ENCODE assay signal across 9 cellular contexts in the genomic region with DNA sequence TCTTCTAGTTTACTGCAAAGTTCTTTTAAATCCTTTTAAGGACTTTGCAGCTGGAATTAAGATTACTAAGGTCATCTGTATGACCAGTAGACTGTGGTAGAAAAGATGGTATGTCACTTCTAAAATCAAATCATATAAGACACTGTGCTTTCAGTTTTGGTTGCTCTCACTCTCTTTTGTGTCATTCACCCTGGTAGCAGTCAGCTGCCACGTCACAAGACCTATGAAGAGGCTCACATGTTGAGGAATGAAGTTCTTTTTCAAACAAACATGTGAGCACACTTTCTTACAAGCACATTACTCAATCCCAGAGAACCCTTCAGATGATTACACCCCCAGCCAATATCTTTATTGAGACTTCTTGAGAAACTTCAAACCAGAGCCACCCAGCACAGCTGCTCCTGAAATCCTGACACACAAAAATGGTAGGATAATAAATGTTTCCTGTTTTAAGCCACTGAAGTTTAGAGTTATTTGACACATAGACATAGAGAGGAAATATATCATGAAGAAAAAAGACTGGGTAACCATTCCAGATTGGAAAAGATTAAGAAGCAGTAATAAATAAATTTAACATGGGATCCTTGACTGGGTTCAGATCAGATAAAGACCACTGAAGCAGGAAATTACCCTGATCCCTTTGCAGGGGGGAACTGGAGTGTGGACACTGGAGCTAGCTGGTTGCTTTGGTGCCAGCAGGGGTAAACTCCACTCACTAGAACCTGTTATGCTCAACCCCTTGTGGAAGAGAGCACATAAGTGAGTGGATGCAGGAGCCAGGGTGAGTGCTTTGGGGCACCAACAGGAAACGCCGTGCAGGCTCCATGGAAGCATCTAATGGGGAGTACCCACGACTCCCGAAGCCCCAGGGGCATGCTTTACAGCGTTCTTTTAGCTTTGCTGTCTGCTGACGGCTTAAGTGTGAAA.
DNase-seq lines count a peak whose midpoint lies in the region; ATAC-seq and TF ChIP-seq lines count a peak whose summit lies in the region.
"Had no signal": no experiment of that assay in that cellular context is flagged by ENCODE, and none has a peak within 500 bp of the region (broad histone marks: within the 10 kb centered on the region; RNA-seq: fewer than 3 reads in every experiment).

No MANE protein-coding gene starts in this region.

- peak; percentile 29 for DNase-seq in activated naive CD4-positive, alpha-beta T cell treated with anti-CD3 and anti-CD28 coated beads for 36 hours
- DNase-seq in activated naive CD4-positive, alpha-beta T cell treated with Interleukin-2 at 50 U/mL for 16 hours = no peak
- DNase-seq in upper lobe of left lung = peak in 1 of 2 donors; percentile 86
- no peak for DNase-seq in ovary
- no peak for DNase-seq in DMS 273 (lab: John Stamatoyannopoulos, UW; ENCODE audit: unreplicated experiment)
- DNase-seq in RPMI8226 = no peak

- no peaks in the 10 kb centered on the region for H3K9me3 Mint-ChIP-seq in activated naive CD4-positive, alpha-beta T cell treated with anti-CD3 and anti-CD28 coated beads for 36 hours

- peaks cover 7% of the 10 kb centered on the region for H3K4me1 Mint-ChIP-seq in activated naive CD4-positive, alpha-beta T cell treated with anti-CD3 and anti-CD28 coated beads for 36 hours (ENCODE audit: low read depth)

- H3K27me3 ChIP-seq in upper lobe of left lung = no peaks in the 10 kb centered on the region
- no peaks in the 10 kb centered on the region for H3K27me3 ChIP-seq in ovary
- H3K27me3 ChIP-seq: right atrium auricular region had no signal

- H3K4me1 ChIP-seq in upper lobe of left lung = peaks cover 0 to 8% (median 2%) of the 10 kb centered on the region in 4 donors
- H3K4me1 ChIP-seq in ovary (ENCODE audit: insufficient read depth) = no peaks in the 10 kb centered on the region
- H3K4me1 ChIP-seq: right atrium auricular region had no signal

- no peaks in the 10 kb centered on the region for H3K9me3 ChIP-seq in upper lobe of left lung
- H3K9me3 ChIP-seq in ovary = no peaks in the 10 kb centered on the region
- H3K9me3 ChIP-seq: right atrium auricular region had no signal

- H3K4me3 Mint-ChIP-seq in activated naive CD4-positive, alpha-beta T cell treated with anti-CD3 and anti-CD28 coated beads for 36 hours = no peak overlapping the region

- TF ChIP-seq POLR2A in upper lobe of left lung (IDR thresholded peaks at IDR 0.05) (peak in 1 of 4 donors; percentile 13), ovary (IDR thresholded peaks at IDR 0.05) (no peak)

- H3K27me3 Mint-ChIP-seq in activated naive CD4-positive, alpha-beta T cell treated with anti-CD3 and anti-CD28 coated beads for 36 hours (ENCODE audit: low read depth) = no peaks in the 10 kb centered on the region

- H3K36me3 ChIP-seq in upper lobe of left lung (no peaks in the 10 kb centered on the region), ovary (no peaks in the 10 kb centered on the region)
- H3K36me3 ChIP-seq: right atrium auricular region had no signal

- intact Hi-C loops in activated naive CD4-positive, alpha-beta T cell treated with anti-CD3 and anti-CD28 coated beads for 36 hours (cut with micrococcal nuclease) = loop anchor here (2.0 kb wide), 1 partner anchor 65 kb away; the partner anchor contains the start of gene SLCO4C1
- intact Hi-C loops in ovary (cut with DNase I) = no loop called here

- no peaks in the 10 kb centered on the region for H3K36me3 Mint-ChIP-seq in activated naive CD4-positive, alpha-beta T cell treated with anti-CD3 and anti-CD28 coated beads for 36 hours (ENCODE audit: low read depth)

- no peak overlapping the region for H3K27ac Mint-ChIP-seq in activated naive CD4-positive, alpha-beta T cell treated with anti-CD3 and anti-CD28 coated beads for 36 hours

- H3K27ac ChIP-seq in upper lobe of left lung = peak overlapping the region in 2 of 4 donors; percentile 73 to 74
- H3K27ac ChIP-seq in ovary = no peak overlapping the region
- H3K27ac ChIP-seq: right atrium auricular region had no signal

- TF ChIP-seq CTCF in upper lobe of left lung (IDR thresholded peaks at IDR 0.05) (peak in 1 of 6 experiments; percentile 6), ovary (IDR thresholded peaks at IDR 0.05) (no peak)

- CTCF ChIA-PET in activated naive CD4-positive, alpha-beta T cell treated with anti-CD3 and anti-CD28 coated beads for 36 hours (lab: Charles Lee) = no interaction called here

- H3K4me3 ChIP-seq in upper lobe of left lung (no peak overlapping the region), ovary (no peak overlapping the region)
- H3K4me3 ChIP-seq: right atrium auricular region had no signal

- ATAC-seq in HG02623 (IDR thresholded peaks at IDR 0.05; ENCODE audit: unreplicated experiment) = peak; percentile 73
- ATAC-seq in HG03565 (IDR thresholded peaks at IDR 0.05; ENCODE audit: unreplicated experiment) = peak; percentile 85
- peak; percentile 53 to 79 for ATAC-seq in upper lobe of left lung (ENCODE audit: low FRiP score in 2 of 2)

- WGBS in upper lobe of left lung, 2 donors = 64 to 88% methylated on average over 6 to 7 of the region's 7 CpGs
- 72 to 82% (median 78%) methylated on average over 7 of the region's 7 CpGs for WGBS in ovary, 3 donors

- TF ChIP-seq EP300 in upper lobe of left lung (IDR thresholded peaks at IDR 0.05) (peak in 1 of 4 donors; percentile 94), ovary (IDR thresholded peaks at IDR 0.05) (no peak)
